1 cellular context compared by ENCODE assay signal in the genomic region with DNA sequence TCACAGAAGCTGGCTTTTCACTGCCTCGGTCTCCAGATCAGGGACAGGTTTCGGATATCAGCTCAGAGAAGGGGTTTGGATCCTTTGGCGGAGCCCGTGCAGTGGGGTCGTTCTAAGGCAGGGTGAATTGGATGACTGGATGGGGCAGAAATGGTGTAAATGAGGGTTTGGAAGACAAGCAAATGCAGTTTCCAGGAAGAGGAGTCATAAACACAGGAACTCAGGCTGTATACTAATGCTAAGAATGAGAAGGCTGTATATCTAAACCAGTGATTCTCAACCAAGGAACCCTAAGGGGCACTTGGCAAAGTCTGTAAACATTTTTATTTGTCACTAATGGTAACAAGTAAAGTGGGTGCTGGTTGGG.
TF ChIP-seq lines count a peak whose summit lies in the region.

No MANE protein-coding gene starts in this region.

TF ChIP-seq in A549, 52 proteins besides CTCF, POLR2A, EP300 and RAD21 (continued from another document):
- TF ChIP-seq, protein P1, sequence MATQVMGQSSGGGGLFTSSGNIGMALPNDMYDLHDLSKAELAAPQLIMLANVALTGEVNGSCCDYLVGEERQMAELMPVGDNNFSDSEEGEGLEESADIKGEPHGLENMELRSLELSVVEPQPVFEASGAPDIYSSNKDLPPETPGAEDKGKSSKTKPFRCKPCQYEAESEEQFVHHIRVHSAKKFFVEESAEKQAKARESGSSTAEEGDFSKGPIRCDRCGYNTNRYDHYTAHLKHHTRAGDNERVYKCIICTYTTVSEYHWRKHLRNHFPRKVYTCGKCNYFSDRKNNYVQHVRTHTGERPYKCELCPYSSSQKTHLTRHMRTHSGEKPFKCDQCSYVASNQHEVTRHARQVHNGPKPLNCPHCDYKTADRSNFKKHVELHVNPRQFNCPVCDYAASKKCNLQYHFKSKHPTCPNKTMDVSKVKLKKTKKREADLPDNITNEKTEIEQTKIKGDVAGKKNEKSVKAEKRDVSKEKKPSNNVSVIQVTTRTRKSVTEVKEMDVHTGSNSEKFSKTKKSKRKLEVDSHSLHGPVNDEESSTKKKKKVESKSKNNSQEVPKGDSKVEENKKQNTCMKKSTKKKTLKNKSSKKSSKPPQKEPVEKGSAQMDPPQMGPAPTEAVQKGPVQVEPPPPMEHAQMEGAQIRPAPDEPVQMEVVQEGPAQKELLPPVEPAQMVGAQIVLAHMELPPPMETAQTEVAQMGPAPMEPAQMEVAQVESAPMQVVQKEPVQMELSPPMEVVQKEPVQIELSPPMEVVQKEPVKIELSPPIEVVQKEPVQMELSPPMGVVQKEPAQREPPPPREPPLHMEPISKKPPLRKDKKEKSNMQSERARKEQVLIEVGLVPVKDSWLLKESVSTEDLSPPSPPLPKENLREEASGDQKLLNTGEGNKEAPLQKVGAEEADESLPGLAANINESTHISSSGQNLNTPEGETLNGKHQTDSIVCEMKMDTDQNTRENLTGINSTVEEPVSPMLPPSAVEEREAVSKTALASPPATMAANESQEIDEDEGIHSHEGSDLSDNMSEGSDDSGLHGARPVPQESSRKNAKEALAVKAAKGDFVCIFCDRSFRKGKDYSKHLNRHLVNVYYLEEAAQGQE (IDR thresholded peaks at IDR 0.05), result no peak
